13 cellular contexts compared by ENCODE assay signal in genomic region chr22:24108073-24108472, GRCh38.
DNase-seq lines count a peak whose midpoint lies in the region; ATAC-seq and TF ChIP-seq lines count a peak whose summit lies in the region.
"Had no signal": no experiment of that assay in that cellular context is flagged by ENCODE, and none has a peak within 500 bp of the region (broad histone marks: within the 10 kb centered on the region; RNA-seq: fewer than 3 reads in every experiment).

No MANE protein-coding gene starts in this region.

- no peak overlapping the region for H3T11ph ChIP-seq in H9 (ENCODE audit: low read length)

- H3K56ac ChIP-seq in H9 (ENCODE audit: insufficient read length, low read depth, low read length) (no peak overlapping the region), mesendoderm (ENCODE audit: low read length) (no peak overlapping the region)

- no CpG with 5 or more reads among the region's 3 CpGs for WGBS in H9 (ENCODE audit: extremely low coverage, insufficient read length, low lambda C conversion rate)
- WGBS in mesendoderm (ENCODE audit: extremely low coverage, insufficient coverage, low lambda C conversion rate): no CpG with 5 or more reads among the region's 3 CpGs

- H2BK15ac ChIP-seq in H9 (ENCODE audit: low read depth, low read length) (no peak overlapping the region), mesendoderm (replicated peaks; ENCODE audit: low read depth) (no peak overlapping the region)

- no peak overlapping the region for H4K91ac ChIP-seq in H9 (ENCODE audit: insufficient read length, low read depth, low read length)

- no peak overlapping the region for H3K4me3 Mint-ChIP-seq in H9
- H3K4me3 Mint-ChIP-seq: B cell had no signal

- DNase-seq in BE2C (no peak), H9 (peak; percentile 41), caudate nucleus (lab: John Stamatoyannopoulos, UW) (no peak), mesendoderm (peak; percentile 54), COLO668 (lab: John Stamatoyannopoulos, UW; ENCODE audit: unreplicated experiment) (no peak), NOMO-1 treated with dmso at 0.1 percent for 144 hours (lab: John Stamatoyannopoulos, UW; ENCODE audit: unreplicated experiment) (no peak)
- DNase-seq: activated CD4-positive, CD25-positive, alpha-beta regulatory T cell; activated T-cell treated with anti-CD3 and anti-CD28 coated beads for 4 hours had no signal

- H3K79me1 ChIP-seq in H9 (ENCODE audit: insufficient read depth, low read depth, low read length, poor library complexity, severe bottlenecking) (no peaks in the 10 kb centered on the region), mesendoderm (ENCODE audit: low read length) (no peaks in the 10 kb centered on the region)

- H3K9me3 Mint-ChIP-seq in H9: peaks cover 13 to 15% of the 10 kb centered on the region in 2 experiments; a peak in 4 of 5 replicates

- H2AK5ac ChIP-seq in H9 (ENCODE audit: insufficient read length, low read length) (no peak overlapping the region), mesendoderm (ENCODE audit: low read length) (no peak overlapping the region)

- no peak overlapping the region for H3K27ac ChIP-seq in H9 (ENCODE audit: insufficient read length, low read depth, low read length)
- peak overlapping the region; percentile 75 for H3K27ac ChIP-seq in caudate nucleus (ENCODE audit: low read depth, low read length)
- H3K27ac ChIP-seq in mesendoderm (ENCODE audit: low read depth, low read length): no peak overlapping the region
- H3K27ac ChIP-seq: foreskin keratinocyte had no signal

- no peak overlapping the region for H4K8ac ChIP-seq in H9 (replicated peaks; ENCODE audit: insufficient read length, low read depth, low read length)
- H4K8ac ChIP-seq in mesendoderm (ENCODE audit: low read depth, low read length): no peak overlapping the region

- TF ChIP-seq CTCF in BE2C (IDR thresholded peaks at IDR 0.05; ENCODE audit: low read depth, low read length): 0 out of 2 replicates have a peak, but pooled peaks have one; percentile 9
- TF ChIP-seq CTCF in H9 (conservative IDR thresholded peaks at IDR 0.05): peak; percentile 62

- H3K79me2 ChIP-seq in H9 (ENCODE audit: insufficient read depth, low read length) (no peaks in the 10 kb centered on the region), mesendoderm (ENCODE audit: control insufficient read depth, insufficient read depth, low read length) (no peaks in the 10 kb centered on the region)

- H2BK12ac ChIP-seq in H9 (ENCODE audit: insufficient read length, low read depth, low read length): no peak overlapping the region

- H3K14ac ChIP-seq in H9 (ENCODE audit: insufficient read depth, low read length): no peak overlapping the region

- H2BK120ac ChIP-seq in H9 (ENCODE audit: low read depth, low read length, poor library complexity, severe bottlenecking) (no peak overlapping the region), mesendoderm (ENCODE audit: low read depth, low read length) (no peak overlapping the region)

- H3K27me3 Mint-ChIP-seq in H9 (ENCODE audit: low read depth): no peaks in the 10 kb centered on the region
- H3K27me3 Mint-ChIP-seq: B cell had no signal

- H3K4ac ChIP-seq in H9 (ENCODE audit: low read depth, low read length): no peak overlapping the region
- no peak overlapping the region for H3K4ac ChIP-seq in mesendoderm (ENCODE audit: low read depth, low read length)

- H3K27me3 ChIP-seq in BE2C: no peaks in the 10 kb centered on the region
- no peaks in the 10 kb centered on the region for H3K27me3 ChIP-seq in H9 (ENCODE audit: insufficient read depth, low read length)
- no peaks in the 10 kb centered on the region for H3K27me3 ChIP-seq in mesendoderm (ENCODE audit: insufficient read depth, low read length, poor library complexity)
- H3K27me3 ChIP-seq: foreskin keratinocyte had no signal

- H4K20me1 ChIP-seq in H9 (ENCODE audit: control insufficient read depth, insufficient read depth, insufficient read length): no peaks in the 10 kb centered on the region

- no peak overlapping the region for H4K5ac ChIP-seq in H9 (ENCODE audit: insufficient read length, low read depth, low read length)
- H4K5ac ChIP-seq in mesendoderm (ENCODE audit: low read length): no peak overlapping the region

- H3K23ac ChIP-seq in H9 (ENCODE audit: insufficient read length, low read depth, low read length) (no peak overlapping the region), mesendoderm (ENCODE audit: low read length) (no peak overlapping the region)

- H3K4me1 ChIP-seq in BE2C: no peaks in the 10 kb centered on the region
- H3K4me1 ChIP-seq in H9 (ENCODE audit: insufficient read depth, low read length): no peaks in the 10 kb centered on the region
- no peaks in the 10 kb centered on the region for H3K4me1 ChIP-seq in mesendoderm (ENCODE audit: control insufficient read depth, low read depth, low read length)
- H3K4me1 ChIP-seq: foreskin keratinocyte, psoas muscle had no signal

- H3K9me3 ChIP-seq in BE2C: no peaks in the 10 kb centered on the region
- no peaks in the 10 kb centered on the region for H3K9me3 ChIP-seq in H9 (ENCODE audit: control insufficient read depth, low read depth, low read length)
- H3K9me3 ChIP-seq: psoas muscle had no signal

- H2AFZ ChIP-seq in H9 (ENCODE audit: low read length): no peak overlapping the region

- no peaks in the 10 kb centered on the region for H3K23me2 ChIP-seq in H9 (ENCODE audit: insufficient read length, low read depth, low read length, poor library complexity, severe bottlenecking)

- H3K18ac ChIP-seq in H9 (ENCODE audit: insufficient read length, low read depth, low read length): no peak overlapping the region
- H3K18ac ChIP-seq in mesendoderm (ENCODE audit: low read length): no peak overlapping the region

- H3K4me3 ChIP-seq in BE2C (ENCODE audit: low read depth, low read length) (no peak overlapping the region), mesendoderm (ENCODE audit: low read length) (no peak overlapping the region)
- H3K4me3 ChIP-seq: psoas muscle had no signal

- no peak overlapping the region for H3K4me2 ChIP-seq in H9 (ENCODE audit: insufficient read depth, insufficient read length, low read length)
- no peak overlapping the region for H3K4me2 ChIP-seq in mesendoderm (ENCODE audit: low read length)

- peaks cover 10% of the 10 kb centered on the region for H3K36me3 ChIP-seq in BE2C
- no peaks in the 10 kb centered on the region for H3K36me3 ChIP-seq in mesendoderm (ENCODE audit: control insufficient read depth, insufficient read depth, low read length)

- peaks cover 0 to 7% of the 10 kb centered on the region in 2 experiments; a peak in 1 of 4 replicates for H3K4me1 Mint-ChIP-seq in H9
- H3K4me1 Mint-ChIP-seq: B cell had no signal

- H3K36me3 Mint-ChIP-seq in H9 (ENCODE audit: insufficient read depth in 1 of 3, low read depth in 3 of 3): peaks cover 30 to 47% (median 32%) of the 10 kb centered on the region in 3 experiments

- no peak overlapping the region for H3K9ac ChIP-seq in H9 (ENCODE audit: extremely low read depth, insufficient read length, low read length)
- no peak overlapping the region for H3K9ac ChIP-seq in mesendoderm (ENCODE audit: low read length)

- H2BK5ac ChIP-seq in H9 (ENCODE audit: insufficient read length, low read length) (no peak overlapping the region), mesendoderm (ENCODE audit: low read length) (no peak overlapping the region)

- ATAC-seq in GM19463 (IDR thresholded peaks at IDR 0.05; ENCODE audit: unreplicated experiment) (no peak), HG02973 (IDR thresholded peaks at IDR 0.05; ENCODE audit: unreplicated experiment) (no peak)

- H3K27ac Mint-ChIP-seq in H9: peak overlapping the region in 2 of 3 experiments; percentile 9 to 53; a peak in 2 of 7 replicates

- no peak overlapping the region for H2BK20ac ChIP-seq in H9 (ENCODE audit: low read depth, low read length, poor library complexity, severe bottlenecking)

Comparison
In these comparisons a context has a peak if more than half of its experiments do, and no peak if none do; other contexts are left out.
1. DNase-seq: peak in H9 (single experiment) and mesendoderm (single experiment); none in BE2C (single experiment), caudate nucleus (0 of 61), COLO668 (single experiment) and NOMO-1 treated with dmso at 0.1 percent for 144 hours (single experiment).